ENCODE assay signal across 12 cellular contexts in genomic region chr2:171469176-171469575, GRCh38.
"Had no signal": no experiment of that assay in that cellular context is flagged by ENCODE, and none has a peak within 500 bp of the region (broad histone marks: within the 10 kb centered on the region; RNA-seq: fewer than 3 reads in every experiment).

No MANE protein-coding gene starts in this region.

- ATAC-seq: psoas muscle, WTC11 had no signal

- H3K4me1 ChIP-seq: esophagus muscularis mucosa, left ventricle myocardium inferior, psoas muscle, sigmoid colon had no signal

- H3K4me3 ChIP-seq: esophagus muscularis mucosa, left ventricle myocardium inferior, psoas muscle, sigmoid colon had no signal

- H3K27ac ChIP-seq: esophagus muscularis mucosa, left ventricle myocardium inferior, psoas muscle, sigmoid colon had no signal

- H3K9me3 ChIP-seq: esophagus muscularis mucosa, left ventricle myocardium inferior, psoas muscle, sigmoid colon had no signal

- H3K27me3 ChIP-seq: esophagus muscularis mucosa, sigmoid colon had no signal

- DNase-seq: activated CD4-positive, alpha-beta T cell treated with anti-CD3 and anti-CD28 coated beads, Interleukin-2, amount 10 ng/mL, durations not matched to agents 24 days and 14 days; activated naive CD4-positive, alpha-beta T cell treated with Interleukin-2 at 50 U/mL for 16 hours; cerebellar nuclear complex; foreskin fibroblast; head of caudate nucleus; left ventricle myocardium inferior; nephron progenitor cell; psoas muscle; sigmoid colon; stimulated activated CD4-positive, alpha-beta T cell treated with anti-CD3 and anti-CD28 coated beads, Interleukin-4, amount 100 ng/mL, for 24 hours had no signal
